ENCODE assay signal across 1 cellular context in genomic region chr1:161091093-161091492, GRCh38.
TF ChIP-seq lines count a peak whose summit lies in the region.

No MANE protein-coding gene starts in this region.

TF ChIP-seq in IMR-90, 13 proteins besides CTCF, POLR2A, EP300 and RAD21:
- TF ChIP-seq MAZ (IDR thresholded peaks at IDR 0.05; ENCODE audit: borderline replicate concordance, low read depth, low read length): no peak
- TF ChIP-seq MAFK (IDR thresholded peaks at IDR 0.05; ENCODE audit: low read depth, low read length): no peak
- TF ChIP-seq ELK1 (IDR thresholded peaks at IDR 0.05; ENCODE audit: borderline replicate concordance, low read depth, low read length): no peak
- no peak for TF ChIP-seq SMC3 (IDR thresholded peaks at IDR 0.05; ENCODE audit: low read depth, low read length)
- no peak for TF ChIP-seq RCOR1 (IDR thresholded peaks at IDR 0.05; ENCODE audit: insufficient replicate concordance, low read length)
- TF ChIP-seq BHLHE40 (IDR thresholded peaks at IDR 0.05; ENCODE audit: low read depth, low read length): no peak
- no peak for TF ChIP-seq NFE2L2 (IDR thresholded peaks at IDR 0.05; ENCODE audit: low read depth, low read length)
- TF ChIP-seq CEBPB (IDR thresholded peaks at IDR 0.05; ENCODE audit: low read depth, low read length): no peak
- TF ChIP-seq CHD1 (IDR thresholded peaks at IDR 0.05; ENCODE audit: low read depth, low read length): no peak
- no peak for TF ChIP-seq MXI1 (IDR thresholded peaks at IDR 0.05; ENCODE audit: borderline replicate concordance, low read depth, low read length)
- TF ChIP-seq RFX5 (IDR thresholded peaks at IDR 0.05; ENCODE audit: low read depth, low read length): no peak
- TF ChIP-seq FOS (IDR thresholded peaks at IDR 0.05; ENCODE audit: low read depth, low read length): no peak
